Comparison of ENCODE assay signal across 20 cellular contexts in genomic region chr4:73447701-73448100, GRCh38.
A peak's percentile ranks its signal among the peaks of the same experiment; 100 is the strongest.
DNase-seq lines count a peak whose midpoint lies in the region; ATAC-seq and TF ChIP-seq lines count a peak whose summit lies in the region.
"Had no signal": no experiment of that assay in that cellular context is flagged by ENCODE, and none has a peak within 500 bp of the region (broad histone marks: within the 10 kb centered on the region; RNA-seq: fewer than 3 reads in every experiment).

No MANE protein-coding gene starts in this region.

- DNase-seq in AG10803 (ENCODE audit: low read depth) = peak; percentile 13
- DNase-seq in HS-27A (ENCODE audit: low read depth) = peak; percentile 19
- peak; percentile 22 for DNase-seq in amniotic epithelial cell (ENCODE audit: low read depth)
- DNase-seq in fibroblast of mammary gland (ENCODE audit: low read depth) = peak; percentile 74
- no peak for DNase-seq in COLO829 (ENCODE audit: low spot score)
- no peak for DNase-seq in pons (ENCODE audit: low spot score)
- no peak for DNase-seq in SW480 (ENCODE audit: low spot score)
- DNase-seq: 8988T, C1 segment of cervical spinal cord, COR-L47, DMS153, GOT3, NCI-H1092, NCI-H1694, NCI-H748 treated with DMSO at 0.1 percent for 48 hours, PC-9, Right ventricle myocardium superior had no signal

- H3K4me3 ChIP-seq in AG10803 (ENCODE audit: low read length) (no peak overlapping the region), fibroblast of mammary gland (ENCODE audit: control insufficient read depth, low read depth, low read length) (no peak overlapping the region)
- H3K4me3 ChIP-seq: K562, PC-9 had no signal

- TF ChIP-seq CTCF in AG10803 (conservative IDR thresholded peaks at IDR 0.05; ENCODE audit: low read length) (no peak), fibroblast of mammary gland (conservative IDR thresholded peaks at IDR 0.05; ENCODE audit: control insufficient read depth, insufficient read depth, low read depth, low read length) (no peak)

- ATAC-seq in HG03135 (IDR thresholded peaks at IDR 0.05; ENCODE audit: unreplicated experiment) = no peak
- ATAC-seq: K562, SK-N-SH treated with all-trans-retinoic acid at 6 μM for 48 hours had no signal

Comparison
In these comparisons a context has a peak if more than half of its experiments do, and no peak if none do; other contexts are left out.
1. DNase-seq: peak in AG10803 (single experiment), HS-27A (single experiment), amniotic epithelial cell (single experiment) and fibroblast of mammary gland (single experiment); none in COLO829 (single experiment), pons (single experiment) and SW480 (single experiment).